Comparison of ENCODE assay signal across 9 cellular contexts in genomic region chr15:69298354-69298696, GRCh38. TPM values are rescaled to one million over a fixed set of nuclear protein-coding genes. Genes with fewer than 3 reads are reported as not detected.
DNase-seq lines count a peak whose midpoint lies in the region; ATAC-seq and TF ChIP-seq lines count a peak whose summit lies in the region.
"Had no signal": no experiment of that assay in that cellular context is flagged by ENCODE, and none has a peak within 500 bp of the region (broad histone marks: within the 10 kb centered on the region; RNA-seq: fewer than 3 reads in every experiment).

No MANE protein-coding gene starts in this region.

- peaks cover 11% of the 10 kb centered on the region for H3K4me1 ChIP-seq in HUES64 (ENCODE audit: insufficient read depth, low read length)

- POLR2A ChIA-PET in MCF 10A (lab: Yijun Ruan, JAX), result interaction anchor here (0.9 kb wide), 1 partner anchor 9 kb away, joined by 3 read pairs; no protein-coding TSS in a partner anchor

- 61% methylated on average over 15 of the region's 15 CpGs for WGBS in HUES64

- no peaks in the 10 kb centered on the region for H3K27me3 Mint-ChIP-seq in MCF 10A (ENCODE audit: insufficient read depth, unreplicated experiment)

- H3K4me3 ChIP-seq in HUES64 (ENCODE audit: low read length), result peak overlapping the region; percentile 61

- no TSS peak for BruUV-seq in MCF 10A (replicated peaks; lab: Mats Ljungman, UMichigan)

- TF ChIP-seq CTCF in MCF 10A (IDR thresholded peaks at IDR 0.05; ENCODE audit: unreplicated experiment), result no peak

- no peaks in the 10 kb centered on the region for H3K9me3 ChIP-seq in HUES64 (ENCODE audit: insufficient read depth, low read depth, low read length)

- ATAC-seq in left colon (peak; percentile 8), GM21786 (IDR thresholded peaks at IDR 0.05; ENCODE audit: unreplicated experiment) (no peak)
- ATAC-seq in stimulated activated effector memory CD8-positive, alpha-beta T cell treated with anti-CD3 and anti-CD28 coated beads, Interleukin-12 subunit alpha, Interleukin-12 subunit beta, amount 100 ng/mL, for 72 hours, result no peak

- no peak overlapping the region for H3K27ac ChIP-seq in HUES64 (ENCODE audit: low read depth, low read length)

- no peak overlapping the region for H3K27ac Mint-ChIP-seq in MCF 10A (ENCODE audit: low read depth, unreplicated experiment)
- no peak overlapping the region for H3K27ac Mint-ChIP-seq in stimulated activated effector memory CD8-positive, alpha-beta T cell treated with anti-CD3 and anti-CD28 coated beads, Interleukin-12 subunit alpha, Interleukin-12 subunit beta, amount 100 ng/mL, for 72 hours

- peak overlapping the region; percentile 33 for H3K9ac ChIP-seq in HUES64 (ENCODE audit: low read depth, low read length)

- peaks cover 42% of the 10 kb centered on the region for H3K27me3 ChIP-seq in HUES64 (ENCODE audit: insufficient read depth, low read length)

- H3K4me3 Mint-ChIP-seq in MCF 10A (ENCODE audit: unreplicated experiment), result peak overlapping the region; percentile 67
- H3K4me3 Mint-ChIP-seq in stimulated activated effector memory CD8-positive, alpha-beta T cell treated with anti-CD3 and anti-CD28 coated beads, Interleukin-12 subunit alpha, Interleukin-12 subunit beta, amount 100 ng/mL, for 72 hours, result peak overlapping the region; percentile 45

- intact Hi-C loops in MCF 10A (cut with micrococcal nuclease) (no loop called here), left colon (cut with DNase I, micrococcal nuclease) (no loop called here)

- no peaks in the 10 kb centered on the region for H3K36me3 Mint-ChIP-seq in MCF 10A (ENCODE audit: insufficient read depth, unreplicated experiment)
- no peaks in the 10 kb centered on the region for H3K36me3 Mint-ChIP-seq in stimulated activated effector memory CD8-positive, alpha-beta T cell treated with anti-CD3 and anti-CD28 coated beads, Interleukin-12 subunit alpha, Interleukin-12 subunit beta, amount 100 ng/mL, for 72 hours

- CTCF ChIA-PET in MCF 10A (lab: Yijun Ruan, JAX), result no interaction called here

- H3K4me1 Mint-ChIP-seq in MCF 10A (ENCODE audit: insufficient read depth, unreplicated experiment), result peaks cover 20% of the 10 kb centered on the region
- peaks cover 7% of the 10 kb centered on the region for H3K4me1 Mint-ChIP-seq in stimulated activated effector memory CD8-positive, alpha-beta T cell treated with anti-CD3 and anti-CD28 coated beads, Interleukin-12 subunit alpha, Interleukin-12 subunit beta, amount 100 ng/mL, for 72 hours

- no peaks in the 10 kb centered on the region for H3K9me3 Mint-ChIP-seq in MCF 10A (ENCODE audit: unreplicated experiment)
- no peaks in the 10 kb centered on the region for H3K9me3 Mint-ChIP-seq in stimulated activated effector memory CD8-positive, alpha-beta T cell treated with anti-CD3 and anti-CD28 coated beads, Interleukin-12 subunit alpha, Interleukin-12 subunit beta, amount 100 ng/mL, for 72 hours

- DNase-seq in MCF 10A (ENCODE audit: unreplicated experiment) (no peak), left colon (peak in 1 of 2 donors; percentile 38), NCI-H345 (lab: John Stamatoyannopoulos, UW) (no peak)
- DNase-seq in stimulated activated effector memory CD8-positive, alpha-beta T cell treated with anti-CD3 and anti-CD28 coated beads, Interleukin-12 subunit alpha, Interleukin-12 subunit beta, amount 100 ng/mL, for 72 hours (ENCODE audit: low spot score in 2 of 2), result no peak
- no peak for DNase-seq in stimulated activated CD4-positive, alpha-beta T cell treated with anti-CD3 and anti-CD28 coated beads, Interleukin-4, amount 100 ng/mL, for 4 hours
- DNase-seq: NCI-H510A treated with DMSO at 0.1 percent for 48 hours had no signal

- no peaks in the 10 kb centered on the region for H3K36me3 ChIP-seq in HUES64 (ENCODE audit: insufficient read depth, low read length)

RNA-seq across cellular contexts. Expression of gene PAQR5, which starts 0.4 kb away (rescaled TPM):
- polyA plus RNA-seq in HUES64 (2013, experiment 1 of 2), result 3.2 TPM
- 3.3 TPM for polyA plus RNA-seq in HUES64 (2013, experiment 2 of 2)
- total RNA-seq in MCF 10A (2022) (16.7 and 20.3 TPM in 2 replicates), left colon (10 to 100 TPM; 62.3 to 63.6 TPM)
- total RNA-seq: lung microvascular endothelial cell had no signal
